In genomic region chr7:36227223-36227622, GRCh38 we compare ENCODE assay signal across 1 cellular context.
TF ChIP-seq lines count a peak whose summit lies in the region.

No MANE protein-coding gene starts in this region.

TF ChIP-seq in H1, 55 proteins besides CTCF, POLR2A, EP300 and RAD21 (continued from another document):
- TF ChIP-seq CHD7 (IDR thresholded peaks at IDR 0.05; ENCODE audit: insufficient replicate concordance, low read length) (no peak), POU5F1 (IDR thresholded peaks at IDR 0.05; ENCODE audit: low read depth, low read length) (no peak), TAF7 (optimal IDR thresholded peaks at IDR 0.05; ENCODE audit: borderline replicate concordance, low read depth, low read length) (no peak), EZH2 (IDR thresholded peaks at IDR 0.05; ENCODE audit: low read depth, low read length, severe bottlenecking) (no peak), PHF8 (conservative IDR thresholded peaks at IDR 0.05; ENCODE audit: low read depth, low read length) (no peak), TCF12 (IDR thresholded peaks at IDR 0.05; ENCODE audit: low read depth, low read length) (no peak), CBX8 (IDR thresholded peaks at IDR 0.05; ENCODE audit: borderline replicate concordance, low read depth, low read length) (no peak), BRCA1 (IDR thresholded peaks at IDR 0.05; ENCODE audit: low read depth, low read length) (no peak), HDAC6 (IDR thresholded peaks at IDR 0.05; ENCODE audit: low read depth, low read length) (no peak), USF2 (IDR thresholded peaks at IDR 0.05; ENCODE audit: low read length) (no peak)
